ENCODE assay signal across 27 cellular contexts in genomic region chr18:79600141-79600540, GRCh38.
DNase-seq lines count a peak whose midpoint lies in the region; ATAC-seq and TF ChIP-seq lines count a peak whose summit lies in the region.
"Had no signal": no experiment of that assay in that cellular context is flagged by ENCODE, and none has a peak within 500 bp of the region (broad histone marks: within the 10 kb centered on the region; RNA-seq: fewer than 3 reads in every experiment).

No MANE protein-coding gene starts in this region.

- no peaks in the 10 kb centered on the region for H3K4me1 Mint-ChIP-seq in CD14-positive monocyte
- H3K4me1 Mint-ChIP-seq: activated CD4-positive, alpha-beta memory T cell treated with anti-CD3 and anti-CD28 coated beads, Interleukin-2, amount 10 ng/mL, durations not matched to agents 7 days and 5 days; immature natural killer cell had no signal

- DNase-seq in CD14-positive monocyte (ENCODE audit: low spot score) (peak; percentile 21), Peyer's patch (peak in 2 of 3 donors; percentile 34 to 38), left lung (peak; percentile 26 to 49), sciatic nerve (ENCODE audit: low spot score) (peak; percentile 53), superior temporal gyrus (ENCODE audit: extremely low spot score) (no peak)
- DNase-seq: activated CD4-positive, alpha-beta memory T cell treated with anti-CD3 and anti-CD28 coated beads, Interleukin-2, amount 10 ng/mL, durations not matched to agents 7 days and 5 days; activated CD4-positive, alpha-beta T cell treated with anti-CD3 and anti-CD28 coated beads for 1 hour; activated CD8-positive, alpha-beta memory T cell treated with anti-CD3 and anti-CD28 coated beads, Interleukin-2, amount 50 U/mL, for 4 hours; activated naive CD4-positive, alpha-beta T cell treated with anti-CD3 and anti-CD28 coated beads for 36 hours; gastrocnemius medialis; immature natural killer cell; Kasumi-1; NCI-H1417 treated with DMSO at 0.1 percent for 48 hours; NCI-H2081; NCI-H526; OCI-M1; retina; stimulated activated CD8-positive, alpha-beta memory T cell treated with anti-CD3 and anti-CD28 coated beads, Interleukin-4, amount 100 ng/mL, for 48 hours; stomach; T-helper 2 cell had no signal

- no peak overlapping the region for H3K27ac Mint-ChIP-seq in CD14-positive monocyte
- H3K27ac Mint-ChIP-seq: activated CD4-positive, alpha-beta memory T cell treated with anti-CD3 and anti-CD28 coated beads, Interleukin-2, amount 10 ng/mL, durations not matched to agents 7 days and 5 days; activated naive CD4-positive, alpha-beta T cell treated with anti-CD3 and anti-CD28 coated beads for 36 hours; immature natural killer cell had no signal

- ATAC-seq in left lung (no peak), sciatic nerve (no peak), GM19351 (IDR thresholded peaks at IDR 0.05; ENCODE audit: unreplicated experiment) (no peak), HG03045 (IDR thresholded peaks at IDR 0.05; ENCODE audit: unreplicated experiment) (no peak)
- ATAC-seq: gastrocnemius medialis, HCT116 had no signal

- H3K4me3 ChIP-seq in Peyer's patch (no peak overlapping the region), left lung (no peak overlapping the region)
- H3K4me3 ChIP-seq: gastrocnemius medialis, pancreas, stomach, tibial artery had no signal

- H3K27ac ChIP-seq in Peyer's patch (no peak overlapping the region), left lung (no peak overlapping the region)
- H3K27ac ChIP-seq: C4-2B, gastrocnemius medialis, pancreas, stomach, tibial artery had no signal

- H3K4me3 Mint-ChIP-seq in CD14-positive monocyte: no peak overlapping the region
- H3K4me3 Mint-ChIP-seq: activated CD4-positive, alpha-beta memory T cell treated with anti-CD3 and anti-CD28 coated beads, Interleukin-2, amount 10 ng/mL, durations not matched to agents 7 days and 5 days; activated naive CD4-positive, alpha-beta T cell treated with anti-CD3 and anti-CD28 coated beads for 36 hours; brain; immature natural killer cell had no signal

- TF ChIP-seq CTCF in CD14-positive monocyte (IDR thresholded peaks at IDR 0.05): no peak
- TF ChIP-seq CTCF in Peyer's patch (IDR thresholded peaks at IDR 0.05): no peak
- TF ChIP-seq CTCF in left lung (IDR thresholded peaks at IDR 0.05): no peak

- intact Hi-C loops in CD14-positive monocyte (cut with micrococcal nuclease) (no loop called here), left lung (cut with DNase I) (no loop called here), sciatic nerve (cut with DNase I) (no loop called here)

- H3K27me3 Mint-ChIP-seq in CD14-positive monocyte (ENCODE audit: low read depth in 3 of 3): peaks cover 5 to 7% (median 5%) of the 10 kb centered on the region in 3 donors
- H3K27me3 Mint-ChIP-seq: activated CD4-positive, alpha-beta memory T cell treated with anti-CD3 and anti-CD28 coated beads, Interleukin-2, amount 10 ng/mL, durations not matched to agents 7 days and 5 days had no signal

- H3K27me3 ChIP-seq in Peyer's patch (no peaks in the 10 kb centered on the region), left lung (peaks cover 0 to 46% of the 10 kb centered on the region in 2 donors)

- no peak for TF ChIP-seq POLR2A in Peyer's patch (IDR thresholded peaks at IDR 0.05)

- H3K9me3 ChIP-seq in Peyer's patch (no peaks in the 10 kb centered on the region), left lung (no peaks in the 10 kb centered on the region)
- H3K9me3 ChIP-seq: gastrocnemius medialis, pancreas, stomach, tibial artery had no signal

- H3K36me3 Mint-ChIP-seq in CD14-positive monocyte: no peaks in the 10 kb centered on the region
- H3K36me3 Mint-ChIP-seq: brain, immature natural killer cell had no signal

- no peaks in the 10 kb centered on the region for H3K36me3 ChIP-seq in Peyer's patch
- H3K36me3 ChIP-seq in left lung: no peaks in the 10 kb centered on the region
- H3K36me3 ChIP-seq: gastrocnemius medialis, pancreas, stomach, tibial artery had no signal

- H3K4me1 ChIP-seq in Peyer's patch: no peaks in the 10 kb centered on the region
- H3K4me1 ChIP-seq in left lung: no peaks in the 10 kb centered on the region
- H3K4me1 ChIP-seq: gastrocnemius medialis, pancreas, tibial artery had no signal

- H3K9me3 Mint-ChIP-seq in CD14-positive monocyte: peaks cover 0 to 3% (median 0%) of the 10 kb centered on the region in 7 donors
- H3K9me3 Mint-ChIP-seq: activated CD4-positive, alpha-beta memory T cell treated with anti-CD3 and anti-CD28 coated beads, Interleukin-2, amount 10 ng/mL, durations not matched to agents 7 days and 5 days; activated naive CD4-positive, alpha-beta T cell treated with anti-CD3 and anti-CD28 coated beads for 36 hours; immature natural killer cell had no signal
